8 cellular contexts compared by ENCODE assay signal in the genomic region with DNA sequence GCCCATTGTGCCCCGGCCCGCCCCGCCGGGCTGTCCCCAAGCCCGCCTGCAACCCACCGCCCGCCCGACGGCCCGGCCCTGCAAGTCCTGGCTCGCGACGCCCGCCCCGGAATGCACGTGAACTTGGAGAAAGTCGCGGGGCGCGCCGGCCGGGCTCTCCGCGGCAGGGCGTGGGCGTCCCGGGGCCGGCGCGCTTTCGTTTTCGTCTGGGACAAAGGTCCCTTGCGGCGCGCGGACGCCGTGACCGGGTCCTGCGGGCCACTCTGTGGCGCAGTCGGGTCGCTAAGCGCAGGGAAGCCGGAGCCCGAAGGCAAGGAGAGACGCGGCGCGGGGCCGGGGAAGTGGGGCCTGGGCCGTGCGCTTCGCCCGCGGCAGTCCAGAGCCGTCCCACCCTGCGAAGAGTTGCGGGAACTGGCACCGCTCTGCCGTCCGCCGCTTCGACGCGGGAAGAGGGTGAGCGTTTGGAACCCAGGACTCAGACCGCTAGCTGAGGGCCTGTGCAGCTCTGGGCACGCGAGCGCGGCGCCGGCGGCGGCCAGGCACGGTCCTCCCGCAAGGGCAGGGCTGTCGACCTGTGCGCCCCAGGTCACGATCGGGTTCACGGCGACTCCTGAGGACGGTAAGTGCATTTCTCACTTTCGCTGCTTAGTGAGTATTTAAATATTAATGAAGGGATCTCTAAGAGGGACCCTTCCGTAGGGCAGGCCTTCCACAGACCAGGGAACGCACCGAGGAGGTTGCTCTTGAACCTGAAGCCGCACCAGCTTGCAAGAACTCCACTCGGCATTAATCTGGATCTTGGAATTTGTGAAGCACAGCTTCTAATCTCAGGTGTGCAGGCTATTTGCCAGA.
DNase-seq lines count a peak whose midpoint lies in the region; ATAC-seq, FAIRE-seq and TF ChIP-seq lines count a peak whose summit lies in the region.

No MANE protein-coding gene starts in this region.

- H3K4me1 Mint-ChIP-seq in H9 (peaks cover 17 to 25% of the 10 kb centered on the region in 2 experiments), T-cell (peaks cover 51 to 61% (median 52%) of the 10 kb centered on the region in 3 donors)

- no peak overlapping the region for H4K91ac ChIP-seq in H9 (ENCODE audit: insufficient read length, low read depth, low read length)

- H2BK20ac ChIP-seq in H9 (ENCODE audit: low read depth, low read length, poor library complexity, severe bottlenecking): no peak overlapping the region

- H3K36me3 Mint-ChIP-seq in H9 (ENCODE audit: insufficient read depth in 1 of 3, low read depth in 3 of 3): 0 out of 7 replicates have a peak, but pooled peaks cover 0 to 1% (median 0%) of the 10 kb centered on the region in 3 experiments
- no peaks in the 10 kb centered on the region for H3K36me3 Mint-ChIP-seq in T-cell

- intact Hi-C loops in HepG2 (cut with micrococcal nuclease; ENCODE audit: unreplicated experiment): no loop called here

- no peaks in the 10 kb centered on the region for H3K9me3 ChIP-seq in BLaER1 treated with 17β-estradiol and CSF1 and Interleukin-3, amounts not matched to agents 10 nM and 100 nM (replicated peaks in 1 of 11)
- H3K9me3 ChIP-seq in H9 (ENCODE audit: control insufficient read depth, low read depth, low read length) (no peaks in the 10 kb centered on the region), HepG2 (ENCODE audit: low read length) (no peaks in the 10 kb centered on the region)

- no peak overlapping the region for H3K4ac ChIP-seq in H9 (ENCODE audit: low read depth, low read length)

- no CpG with 5 or more reads among the region's 91 CpGs for WGBS in H9 (ENCODE audit: extremely low coverage, insufficient read length, low lambda C conversion rate)
- 20% methylated on average over 16 of the region's 91 CpGs for WGBS in HepG2 (ENCODE audit: low lambda C conversion rate)

- no peak for TF ChIP-seq POLR2A in HepG2 (IDR thresholded peaks at IDR 0.05; ENCODE audit: insufficient read depth in 1 of 2, low read depth in 2 of 2, low read length in 2 of 2)

- H3K4me2 ChIP-seq in BLaER1 treated with 17β-estradiol and CSF1 and Interleukin-3, amounts not matched to agents 10 nM and 100 nM: peak overlapping the region; percentile 80 to 94 (median 92)
- peak overlapping the region; percentile 51 for H3K4me2 ChIP-seq in H9 (ENCODE audit: insufficient read depth, insufficient read length, low read length)
- H3K4me2 ChIP-seq in HepG2 (ENCODE audit: low read depth, low read length): peak overlapping the region; percentile 18; the same call in 1 of the 2 replicates

- no peak for TF ChIP-seq RAD21 in HepG2 (CRISPR knock-in tag; IDR thresholded peaks at IDR 0.05)

- DNase-seq in H9 (peak; percentile 63), T-cell (peak in 6 of 34 experiments; percentile 19 to 35 (median 25)), HepG2 (ENCODE audit: low spot score) (no peak), NCI-H1105 (lab: John Stamatoyannopoulos, UW) (no peak)
- peak; percentile 27 for DNase-seq in central memory CD4-positive, alpha-beta T cell
- peak; percentile 69 for DNase-seq in stimulated activated CD8-positive, alpha-beta memory T cell treated with anti-CD3 and anti-CD28 coated beads, Interleukin-4, amount 100 ng/mL, for 48 hours

- no peak overlapping the region for H3K27ac Mint-ChIP-seq in H9
- H3K27ac Mint-ChIP-seq in T-cell: peak overlapping the region in 1 of 2 donors; percentile 63

- FAIRE-seq in HepG2 (lab: Jason Lieb, UNC): no peak

- no peak overlapping the region for H3K56ac ChIP-seq in H9 (ENCODE audit: insufficient read length, low read depth, low read length)

- peaks cover 94 to 100% (median 100%) of the 10 kb centered on the region in 11 experiments for H3K27me3 ChIP-seq in BLaER1 treated with 17β-estradiol and CSF1 and Interleukin-3, amounts not matched to agents 10 nM and 100 nM
- peaks cover 6% of the 10 kb centered on the region; the same call in 1 of the 2 replicates for H3K27me3 ChIP-seq in H9 (ENCODE audit: insufficient read depth, low read length)
- H3K27me3 ChIP-seq in HepG2 (ENCODE audit: control insufficient read depth in 1 of 2, insufficient read depth in 2 of 2, low read length in 2 of 2): peaks cover 15 to 89% of the 10 kb centered on the region in 2 experiments

- peaks cover 4% of the 10 kb centered on the region for H3K23me2 ChIP-seq in H9 (ENCODE audit: insufficient read length, low read depth, low read length, poor library complexity, severe bottlenecking)

- TF ChIP-seq CTCF in H9 (conservative IDR thresholded peaks at IDR 0.05) (no peak), HepG2 (CRISPR knock-in tag; IDR thresholded peaks at IDR 0.05) (no peak)

- no TSS peak for BruUV-seq in HepG2 (replicated peaks; lab: Mats Ljungman, UMichigan)

- H3K14ac ChIP-seq in H9 (ENCODE audit: insufficient read depth, low read length): no peak overlapping the region; the same call in 1 of the 2 replicates

- H3T11ph ChIP-seq in H9 (ENCODE audit: low read length): no peak overlapping the region

- H3K27me3 Mint-ChIP-seq in H9 (ENCODE audit: low read depth) (peaks cover 66% of the 10 kb centered on the region), T-cell (no peaks in the 10 kb centered on the region)

- H4K8ac ChIP-seq in H9 (replicated peaks; ENCODE audit: insufficient read length, low read depth, low read length): no peak overlapping the region

- H2AFZ ChIP-seq in H9 (ENCODE audit: low read length): no peak overlapping the region
- no peak overlapping the region for H2AFZ ChIP-seq in HepG2 (ENCODE audit: low read length)

- H2BK5ac ChIP-seq in H9 (ENCODE audit: insufficient read length, low read length): no peak overlapping the region

- peak overlapping the region; percentile 64 to 84 (median 76) for H3K4me3 ChIP-seq in BLaER1 treated with 17β-estradiol and CSF1 and Interleukin-3, amounts not matched to agents 10 nM and 100 nM
- H3K4me3 ChIP-seq in HepG2 (replicated peaks in 1 of 3; ENCODE audit: insufficient read depth in 1 of 3, low read depth in 2 of 3, low read length in 3 of 3): peak overlapping the region in 1 of 3 experiments; percentile 40; a peak in 1 of 6 replicates

- H4K20me1 ChIP-seq in BLaER1 treated with 17β-estradiol and CSF1 and Interleukin-3, amounts not matched to agents 10 nM and 100 nM: peaks cover 36 to 73% (median 53%) of the 10 kb centered on the region in 11 experiments; a peak in 20 of 22 replicates
- no peaks in the 10 kb centered on the region for H4K20me1 ChIP-seq in H9 (ENCODE audit: control insufficient read depth, insufficient read depth, insufficient read length)
- no peaks in the 10 kb centered on the region for H4K20me1 ChIP-seq in HepG2 (ENCODE audit: insufficient read depth, low read length)

- TF ChIP-seq EP300 in HepG2 (IDR thresholded peaks at IDR 0.05; ENCODE audit: low read depth in 2 of 2, low read length in 2 of 2) (no peak), HepG2 (CRISPR knock-in tag; IDR thresholded peaks at IDR 0.05; ENCODE audit: borderline replicate concordance) (no peak)

- H3K79me2 ChIP-seq in H9 (ENCODE audit: insufficient read depth, low read length): peaks cover 23% of the 10 kb centered on the region; the same call in 1 of the 2 replicates
- no peaks in the 10 kb centered on the region for H3K79me2 ChIP-seq in HepG2 (ENCODE audit: insufficient read depth, low read length)

- POLR2A ChIA-PET in T-cell (lab: Charles Lee) (no interaction called here), HepG2 (lab: Yijun Ruan, JAX) (no interaction called here)

- H3K4me3 Mint-ChIP-seq in H9 (peak overlapping the region; percentile 50 to 77), T-cell (peak overlapping the region; percentile 68 to 80 (median 74))

- no peak overlapping the region for H2BK120ac ChIP-seq in H9 (ENCODE audit: low read depth, low read length, poor library complexity, severe bottlenecking)

- H2BK15ac ChIP-seq in H9 (ENCODE audit: low read depth, low read length): no peak overlapping the region

- H2BK12ac ChIP-seq in H9 (ENCODE audit: insufficient read length, low read depth, low read length): no peak overlapping the region

- in situ Hi-C loops in HepG2 (cut with HindIII; ENCODE audit: extremely low pct_ligation_motif_present, low pct_unique_long_range_greater_than_20kb): no loop called here

- H3K9ac ChIP-seq in BLaER1 treated with 17β-estradiol and CSF1 and Interleukin-3, amounts not matched to agents 10 nM and 100 nM: peak overlapping the region; percentile 82 to 94 (median 87)
- H3K9ac ChIP-seq in H9 (ENCODE audit: extremely low read depth, insufficient read length, low read length) (peak overlapping the region; percentile 23), HepG2 (ENCODE audit: insufficient read depth, low read depth, low read length) (no peak overlapping the region)

- ATAC-seq in T-cell (replicated peaks in 1 of 4) (peak; percentile 2 to 21 (median 8)), HepG2 (peak; percentile 20; the same call in 2 of the 3 replicates), GM21367 (IDR thresholded peaks at IDR 0.05; ENCODE audit: unreplicated experiment) (no peak)

- no peak overlapping the region for H2AK5ac ChIP-seq in H9 (ENCODE audit: insufficient read length, low read length)

- H3K36me3 ChIP-seq in BLaER1 treated with 17β-estradiol and CSF1 and Interleukin-3, amounts not matched to agents 10 nM and 100 nM: peaks cover 0 to 17% (median 6%) of the 10 kb centered on the region in 11 experiments; a peak in 7 of 22 replicates
- H3K36me3 ChIP-seq in HepG2 (replicated peaks in 1 of 2; ENCODE audit: control insufficient read depth in 1 of 2, insufficient read depth in 2 of 2, low read length in 2 of 2): no peaks in the 10 kb centered on the region

- H4K5ac ChIP-seq in H9 (ENCODE audit: insufficient read length, low read depth, low read length): no peak overlapping the region

- H3K79me1 ChIP-seq in H9 (ENCODE audit: insufficient read depth, low read depth, low read length, poor library complexity, severe bottlenecking): no peaks in the 10 kb centered on the region

- H3K27ac ChIP-seq in BLaER1 treated with 17β-estradiol and CSF1 and Interleukin-3, amounts not matched to agents 10 nM and 100 nM: peak overlapping the region; percentile 46 to 96 (median 92)
- H3K27ac ChIP-seq in H9 (ENCODE audit: insufficient read length, low read depth, low read length) (no peak overlapping the region), HepG2 (ENCODE audit: extremely low read length, insufficient read depth, low read length) (no peak overlapping the region)

- no peak overlapping the region for H3K18ac ChIP-seq in H9 (ENCODE audit: insufficient read length, low read depth, low read length)

- CTCF ChIA-PET in T-cell (lab: Charles Lee): interaction anchor here in 1 of 2 donors (1.1 kb wide), 1 partner anchor 36 kb away, joined by 8 read pairs; no protein-coding TSS in a partner anchor
- CTCF ChIA-PET in HepG2 (lab: Yijun Ruan, JAX; ENCODE audit: low intra/inter-chr PET ratio, low total read pairs): no interaction called here

- peaks cover 34 to 73% (median 46%) of the 10 kb centered on the region in 10 experiments for H3K4me1 ChIP-seq in BLaER1 treated with 17β-estradiol and CSF1 and Interleukin-3, amounts not matched to agents 10 nM and 100 nM
- peaks cover 15% of the 10 kb centered on the region for H3K4me1 ChIP-seq in H9 (ENCODE audit: insufficient read depth, low read length)
- H3K4me1 ChIP-seq in HepG2 (ENCODE audit: insufficient read depth, low read length): peaks cover 9% of the 10 kb centered on the region

- H3K9me3 Mint-ChIP-seq in H9: no peaks in the 10 kb centered on the region
- H3K9me3 Mint-ChIP-seq in T-cell: no peaks in the 10 kb centered on the region

- no peak overlapping the region for H3K23ac ChIP-seq in H9 (ENCODE audit: insufficient read length, low read depth, low read length)

Comparison
In these comparisons a context has a peak if more than half of its experiments do, and no peak if none do; other contexts are left out.
1. H3K27ac ChIP-seq: peak in BLaER1 treated with 17β-estradiol and CSF1 and Interleukin-3, amounts not matched to agents 10 nM and 100 nM (11 of 11); none in H9 (single experiment) and HepG2 (single experiment).
2. H3K4me2 ChIP-seq: peak in every context shown above with its lines; median percentile 92 in BLaER1 treated with 17β-estradiol and CSF1 and Interleukin-3, amounts not matched to agents 10 nM and 100 nM; 51 in H9; 18 in HepG2.
3. DNase-seq: peak in H9 (single experiment), central memory CD4-positive, alpha-beta T cell (single experiment) and stimulated activated CD8-positive, alpha-beta memory T cell treated with anti-CD3 and anti-CD28 coated beads, Interleukin-4, amount 100 ng/mL, for 48 hours (single experiment); none in HepG2 (single experiment) and NCI-H1105 (single experiment).